ENCODE assay signal across 17 cellular contexts in the genomic region with DNA sequence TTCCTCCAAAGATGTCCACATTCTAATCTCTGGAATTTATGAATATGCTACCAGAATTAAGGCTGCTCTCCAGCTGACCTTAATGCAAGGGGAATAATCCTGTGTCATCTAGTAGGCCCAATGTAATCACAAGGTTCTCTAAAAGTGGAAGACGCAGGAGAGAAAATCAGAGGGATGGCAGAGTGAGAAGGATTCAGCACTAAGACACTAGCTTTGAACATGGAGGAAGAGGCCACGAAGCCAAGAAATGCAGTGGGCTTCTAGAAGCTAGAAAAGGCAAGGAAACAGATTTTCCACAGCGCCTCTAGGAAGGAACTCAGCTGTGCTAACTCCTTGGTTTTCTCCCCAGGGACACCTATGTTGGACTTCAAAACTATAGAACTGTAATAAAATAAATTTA.
"Had no signal": no experiment of that assay in that cellular context is flagged by ENCODE, and none has a peak within 500 bp of the region (broad histone marks: within the 10 kb centered on the region; RNA-seq: fewer than 3 reads in every experiment).

No MANE protein-coding gene starts in this region.

- H3K27me3 ChIP-seq: gastrocnemius medialis, heart left ventricle, ovary, right lobe of liver had no signal

- ATAC-seq: gastrocnemius medialis; heart left ventricle; left ventricle myocardium superior; mucosa of descending colon; naive thymus-derived CD8-positive, alpha-beta T cell; psoas muscle; right lobe of liver; stimulated activated naive B cell treated with anti-CD40 and anti-IgM and Interleukin-4, amounts not matched to agents 10 μg/mL and 1 μg/mL and 100 μg/mL, for 72 hours; T-helper 17 cell had no signal

- H3K4me1 ChIP-seq: gastrocnemius medialis, heart left ventricle, psoas muscle, right lobe of liver had no signal

- H3K36me3 ChIP-seq: gastrocnemius medialis, heart left ventricle, ovary, right lobe of liver had no signal

- H3K27ac ChIP-seq: coronary artery, gastrocnemius medialis, heart left ventricle, ovary, psoas muscle, right lobe of liver had no signal

- H3K4me3 ChIP-seq: coronary artery, gastrocnemius medialis, heart left ventricle, mucosa of descending colon, ovary, psoas muscle, right lobe of liver had no signal

- H3K9me3 ChIP-seq: gastrocnemius medialis, heart left ventricle, mucosa of descending colon, ovary, psoas muscle, right lobe of liver had no signal

- DNase-seq: activated CD4-positive, alpha-beta T cell treated with anti-CD3 and anti-CD28 coated beads, Interleukin-2, amount 50 U/mL, for 48 hours; activated gamma-delta T cell treated with Interleukin-2 at 50 U/mL for 16 hours; activated naive CD8-positive, alpha-beta T cell treated with anti-CD3 and anti-CD28 coated beads for 36 hours; amygdala; erythroblast; gastrocnemius medialis; heart left ventricle; kidney; left ventricle myocardium superior; mucosa of descending colon; naive thymus-derived CD8-positive, alpha-beta T cell; ovary; psoas muscle; right lobe of liver; stimulated activated naive B cell treated with anti-CD40 and anti-IgM and Interleukin-4, amounts not matched to agents 10 μg/mL and 1 μg/mL and 100 μg/mL, for 72 hours; T-helper 17 cell had no signal
